Comparison of ENCODE assay signal across 7 cellular contexts in genomic region chr9:89312154-89312616, GRCh38. TPM values are rescaled to one million over a fixed set of nuclear protein-coding genes. Genes with fewer than 3 reads are reported as not detected.
DNase-seq lines count a peak whose midpoint lies in the region; ATAC-seq, FAIRE-seq and TF ChIP-seq lines count a peak whose summit lies in the region.

No MANE protein-coding gene starts in this region.

- ATAC-seq in mucosa of descending colon = no peak
- no peak for ATAC-seq in GM18498 (IDR thresholded peaks at IDR 0.05; ENCODE audit: unreplicated experiment)

- intact Hi-C loops in mucosa of descending colon (cut with DNase I, micrococcal nuclease) = no loop called here

- peaks cover 7% of the 10 kb centered on the region for H3K4me1 ChIP-seq in ES-I3 (ENCODE audit: insufficient read depth, low read length)
- peaks cover 18% of the 10 kb centered on the region for H3K4me1 ChIP-seq in mucosa of descending colon (ENCODE audit: low read depth)

- DNase-seq in MG63 (no peak), T47D (ENCODE audit: low read depth in 1 of 2, low spot score in 1 of 2) (peak; percentile 32 to 56), mucosa of descending colon (peak in 1 of 3 donors; percentile 52), amygdala (lab: John Stamatoyannopoulos, UW) (no peak), D721Med (ENCODE audit: insufficient read length, low spot score) (no peak)

- peak overlapping the region; percentile 75 for H3K4me3 ChIP-seq in MG63
- H3K4me3 ChIP-seq in mucosa of descending colon = peak overlapping the region; percentile 74

- H3K36me3 ChIP-seq in ES-I3 (ENCODE audit: insufficient read depth, low read length) (0 out of 2 replicates have a peak, but pooled peaks cover 6% of the 10 kb centered on the region), MG63 (peaks cover 55% of the 10 kb centered on the region), mucosa of descending colon (ENCODE audit: low read depth) (peaks cover 5% of the 10 kb centered on the region)

- no peak for FAIRE-seq in D721Med (lab: Jason Lieb, UNC)

- no peaks in the 10 kb centered on the region for H3K9me3 ChIP-seq in ES-I3 (ENCODE audit: control insufficient read depth, insufficient read depth, low read length)
- no peaks in the 10 kb centered on the region for H3K9me3 ChIP-seq in MG63
- no peaks in the 10 kb centered on the region for H3K9me3 ChIP-seq in mucosa of descending colon

- in situ Hi-C loops in T47D (cut with HindIII; ENCODE audit: low pct_unique_long_range_greater_than_20kb, low sequenced_read_pairs) = no loop called here

- no peaks in the 10 kb centered on the region for H3K27me3 ChIP-seq in MG63

- TF ChIP-seq CTCF in mucosa of descending colon (IDR thresholded peaks at IDR 0.05) (no peak), D721Med (IDR thresholded peaks at IDR 0.05; ENCODE audit: insufficient read depth, missing control alignments) (no peak)

- peak overlapping the region; percentile 98 for H3K9ac ChIP-seq in ES-I3 (ENCODE audit: low read depth, low read length)

RNA-seq across cellular contexts. Expression of gene CKS2, which starts 1.2 kb away (rescaled TPM):
- total RNA-seq in MG63 (2014; rRNA removed; shearing (Covaris generic); ENCODE audit: low replicate concordance) = 326 and 335 TPM in 2 replicates
- 10 to 100 TPM; 13.1 to 49.2 (median 15.4) TPM for total RNA-seq in mucosa of descending colon

RNA-seq across cellular contexts. Expression of gene SECISBP2, which starts 6.1 kb away (rescaled TPM):
- total RNA-seq in MG63 (2014; rRNA removed; shearing (Covaris generic); ENCODE audit: low replicate concordance) = 7.4 and 9.7 TPM in 2 replicates
- total RNA-seq in mucosa of descending colon = 10 to 100 TPM; 49.4 to 68.0 (median 50.2) TPM

Comparison
In these comparisons a context has a peak if more than half of its experiments do, and no peak if none do; other contexts are left out.
1. DNase-seq: peak in T47D (2 of 2); none in MG63 (single experiment), amygdala (0 of 56) and D721Med (single experiment).